ENCODE assay signal across 25 cellular contexts in genomic region chr7:75900617-75901315, GRCh38.
"Had no signal": no experiment of that assay in that cellular context is flagged by ENCODE, and none has a peak within 500 bp of the region (broad histone marks: within the 10 kb centered on the region; RNA-seq: fewer than 3 reads in every experiment).

No MANE protein-coding gene starts in this region.

- H3K36me3 ChIP-seq: breast epithelium, left ventricle myocardium inferior, prostate gland, spleen, vagina had no signal

- ATAC-seq: effector memory CD8-positive, alpha-beta T cell; esophagus mucosa; natural killer cell had no signal

- H3K4me1 ChIP-seq: breast epithelium, prostate gland had no signal

- DNase-seq: activated CD4-positive, alpha-beta T cell treated with anti-CD3 and anti-CD28 coated beads for 4 hours; activated CD4-positive, alpha-beta T cell treated with anti-CD3 and anti-CD28 coated beads, Interleukin-2, amount 50 U/mL, for 48 hours; activated CD4-positive, CD25-positive, alpha-beta regulatory T cell; activated naive CD4-positive, alpha-beta T cell treated with Interleukin-2 at 50 U/mL for 16 hours; activated naive CD8-positive, alpha-beta T cell treated with anti-CD3 and anti-CD28 coated beads for 36 hours; activated T-cell treated with anti-CD3 and anti-CD28 coated beads, Interleukin-2, amount 50 U/mL, for 48 hours; dorsolateral prefrontal cortex; effector memory CD8-positive, alpha-beta T cell; foreskin melanocyte; immature natural killer cell; kidney glomerular epithelial cell; left ventricle myocardium inferior; mammary epithelial cell; natural killer cell; spleen; stimulated activated CD4-positive, alpha-beta T cell treated with anti-CD3 and anti-CD28 coated beads, Interleukin-4, amount 100 ng/mL, for 1 hour; stimulated activated naive CD4-positive, alpha-beta T cell; testis had no signal

- H3K27me3 Mint-ChIP-seq: activated naive CD8-positive, alpha-beta T cell treated with anti-CD3 and anti-CD28 coated beads for 36 hours; central memory CD8-positive, alpha-beta T cell; effector memory CD8-positive, alpha-beta T cell; type B pancreatic cell had no signal

- H3K4me3 Mint-ChIP-seq: activated naive CD8-positive, alpha-beta T cell treated with anti-CD3 and anti-CD28 coated beads for 36 hours; central memory CD8-positive, alpha-beta T cell; effector memory CD8-positive, alpha-beta T cell; immature natural killer cell; mesothelial cell of epicardium; natural killer cell; type B pancreatic cell had no signal

- H3K36me3 Mint-ChIP-seq: activated naive CD8-positive, alpha-beta T cell treated with anti-CD3 and anti-CD28 coated beads for 36 hours; immature natural killer cell; mesothelial cell of epicardium; natural killer cell; type B pancreatic cell had no signal

- H3K9me3 Mint-ChIP-seq: activated naive CD8-positive, alpha-beta T cell treated with anti-CD3 and anti-CD28 coated beads for 36 hours; central memory CD8-positive, alpha-beta T cell; effector memory CD8-positive, alpha-beta T cell; immature natural killer cell; mesothelial cell of epicardium; natural killer cell; type B pancreatic cell had no signal

- H3K27ac Mint-ChIP-seq: activated naive CD8-positive, alpha-beta T cell treated with anti-CD3 and anti-CD28 coated beads for 36 hours; effector memory CD8-positive, alpha-beta T cell; immature natural killer cell; mesothelial cell of epicardium; natural killer cell; type B pancreatic cell had no signal

- H3K4me3 ChIP-seq: breast epithelium, dorsolateral prefrontal cortex, left ventricle myocardium inferior, prostate gland, spleen, testis, vagina had no signal

- H3K27me3 ChIP-seq: breast epithelium, dorsolateral prefrontal cortex, spleen, testis, vagina had no signal

- H3K9me3 ChIP-seq: breast epithelium, left ventricle myocardium inferior, prostate gland, spleen, testis, vagina had no signal

- H3K27ac ChIP-seq: breast epithelium, dorsolateral prefrontal cortex, left ventricle myocardium inferior, prostate gland, spleen, testis, vagina had no signal

- H3K4me1 Mint-ChIP-seq: activated naive CD8-positive, alpha-beta T cell treated with anti-CD3 and anti-CD28 coated beads for 36 hours; central memory CD8-positive, alpha-beta T cell; immature natural killer cell; natural killer cell had no signal
